22 cellular contexts compared by ENCODE assay signal in the genomic region with DNA sequence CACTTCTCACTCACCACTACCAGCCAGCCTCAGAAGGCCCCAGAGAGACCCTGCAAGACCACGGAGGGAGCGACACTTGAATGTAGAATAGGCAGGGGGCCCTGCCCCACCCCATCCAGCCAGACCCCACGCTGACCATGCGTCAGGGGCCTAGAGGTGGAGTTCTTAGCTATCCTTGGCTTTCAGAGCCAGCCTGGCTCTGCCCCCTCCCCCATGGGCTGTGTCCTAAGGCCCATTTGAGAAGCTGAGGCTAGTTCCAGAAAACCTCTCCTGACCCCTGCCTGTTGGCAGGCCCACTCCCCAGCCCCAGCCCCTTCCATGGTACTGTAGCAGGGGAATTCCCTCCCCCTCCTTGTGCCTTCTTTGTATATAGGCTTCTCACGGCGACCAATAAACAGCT. TPM values are rescaled to one million over a fixed set of nuclear protein-coding genes. Genes with fewer than 3 reads are reported as not detected.
DNase-seq lines count a peak whose midpoint lies in the region; ATAC-seq and TF ChIP-seq lines count a peak whose summit lies in the region.
"Had no signal": no experiment of that assay in that cellular context is flagged by ENCODE, and none has a peak within 500 bp of the region (broad histone marks: within the 10 kb centered on the region; RNA-seq: fewer than 3 reads in every experiment).

No MANE protein-coding gene starts in this region.

- 81 to 88% methylated on average over 6 of the region's 6 CpGs for WGBS in testis, 2 donors

- H3K4me1 ChIP-seq in breast epithelium = no peaks in the 10 kb centered on the region
- H3K4me1 ChIP-seq in Panc1 (ENCODE audit: control insufficient read depth, insufficient read depth, low read length) = peaks cover 29% of the 10 kb centered on the region; the same call in 1 of the 2 replicates
- H3K4me1 ChIP-seq in testis = no peaks in the 10 kb centered on the region

- peaks cover 72% of the 10 kb centered on the region for H3K36me3 Mint-ChIP-seq in MCF 10A (ENCODE audit: insufficient read depth, unreplicated experiment)
- H3K36me3 Mint-ChIP-seq in stimulated activated naive B cell treated with anti-CD40 and anti-IgM and Interleukin-4, amounts not matched to agents 10 μg/mL and 1 μg/mL and 100 μg/mL, for 72 hours = peaks cover 0 to 2% of the 10 kb centered on the region in 2 donors

- TF ChIP-seq POLR2A in breast epithelium (IDR thresholded peaks at IDR 0.05) (no peak), testis (IDR thresholded peaks at IDR 0.05) (no peak)

- in situ Hi-C loops in Panc1 (cut with HindIII; ENCODE audit: low pct_unique_long_range_greater_than_20kb, low sequenced_read_pairs) = no loop called here

- no peak for TF ChIP-seq CTCF in MCF 10A (IDR thresholded peaks at IDR 0.05; ENCODE audit: unreplicated experiment)
- TF ChIP-seq CTCF in breast epithelium (IDR thresholded peaks at IDR 0.05) = no peak
- no peak for TF ChIP-seq CTCF in Panc1 (IDR thresholded peaks at IDR 0.05)
- TF ChIP-seq CTCF in testis (IDR thresholded peaks at IDR 0.05) = no peak

- CTCF ChIA-PET in MCF 10A (lab: Yijun Ruan, JAX) (interaction anchor here (0.6 to 5.6 kb wide), 3 partner anchors 8 to 308 kb away, joined by 4 to 54 read pairs (median 4); no protein-coding TSS in a partner anchor), Panc1 (lab: Charles Lee) (no interaction called here)

- no peaks in the 10 kb centered on the region for H3K27me3 ChIP-seq in breast epithelium
- no peaks in the 10 kb centered on the region for H3K27me3 ChIP-seq in Panc1 (ENCODE audit: control insufficient read depth, insufficient read depth, low read length)
- H3K27me3 ChIP-seq in testis = no peaks in the 10 kb centered on the region
- H3K27me3 ChIP-seq: MG63 had no signal

- no peak overlapping the region for H3K27ac Mint-ChIP-seq in MCF 10A (ENCODE audit: low read depth, unreplicated experiment)
- peak overlapping the region; percentile 33 for H3K27ac Mint-ChIP-seq in stimulated activated naive B cell treated with anti-CD40 and anti-IgM and Interleukin-4, amounts not matched to agents 10 μg/mL and 1 μg/mL and 100 μg/mL, for 72 hours

- DNase-seq in MCF 10A (ENCODE audit: unreplicated experiment) (no peak), breast epithelium (ENCODE audit: low spot score in 2 of 2) (no peak), Panc1 (ENCODE audit: low read depth, low spot score) (no peak), epithelial cell of prostate (ENCODE audit: low read depth, low spot score) (no peak), HuH-7.5 (ENCODE audit: low spot score) (no peak), T-helper 9 cell (no peak), testis (no peak)
- DNase-seq in stimulated activated naive B cell treated with anti-CD40 and anti-IgM and Interleukin-4, amounts not matched to agents 10 μg/mL and 1 μg/mL and 100 μg/mL, for 72 hours = no peak
- DNase-seq: 8988T, DMS153, DND-41, GM23248, H7, KBM-7, MG63, NCI-H1105 treated with DMSO at 0.1 percent for 48 hours, NCI-H146, NCI-H1930, NCI-H2107, NCI-H524, NCI-H774, RPMI8226 had no signal

- no peaks in the 10 kb centered on the region for H3K27me3 Mint-ChIP-seq in MCF 10A (ENCODE audit: insufficient read depth, unreplicated experiment)
- peaks cover 14 to 28% of the 10 kb centered on the region in 2 donors for H3K27me3 Mint-ChIP-seq in stimulated activated naive B cell treated with anti-CD40 and anti-IgM and Interleukin-4, amounts not matched to agents 10 μg/mL and 1 μg/mL and 100 μg/mL, for 72 hours

- H3K4me1 Mint-ChIP-seq in MCF 10A (ENCODE audit: insufficient read depth, unreplicated experiment) = peaks cover 15% of the 10 kb centered on the region
- H3K4me1 Mint-ChIP-seq in stimulated activated naive B cell treated with anti-CD40 and anti-IgM and Interleukin-4, amounts not matched to agents 10 μg/mL and 1 μg/mL and 100 μg/mL, for 72 hours = peaks cover 4 to 6% of the 10 kb centered on the region in 2 donors

- no peak for ATAC-seq in Panc1
- ATAC-seq in stimulated activated naive B cell treated with anti-CD40 and anti-IgM and Interleukin-4, amounts not matched to agents 10 μg/mL and 1 μg/mL and 100 μg/mL, for 72 hours (replicated peaks) = no peak

- POLR2A ChIA-PET in MCF 10A (lab: Yijun Ruan, JAX) (interaction anchor here (1.0 to 6.2 kb wide), 3 partner anchors 16 to 58 kb away, joined by 3 to 77 read pairs (median 7); a partner anchor contains a TSS), Panc1 (lab: Charles Lee) (no interaction called here)

- BruUV-seq in MCF 10A (replicated peaks; lab: Mats Ljungman, UMichigan) (TSS peak; percentile 66), Panc1 (replicated peaks; lab: Mats Ljungman, UMichigan) (TSS peak; percentile 90)

- H3K36me3 ChIP-seq in breast epithelium = no peaks in the 10 kb centered on the region
- H3K36me3 ChIP-seq in Panc1 (ENCODE audit: control insufficient read depth, insufficient read depth, low read length) = peaks cover 3% of the 10 kb centered on the region; the same call in 1 of the 2 replicates
- H3K36me3 ChIP-seq in testis (ENCODE audit: low read depth, missing control alignments) = no peaks in the 10 kb centered on the region

- H3K4me3 ChIP-seq in breast epithelium = no peak overlapping the region
- no peak overlapping the region for H3K4me3 ChIP-seq in Panc1 (ENCODE audit: low read depth in 2 of 2, low read length in 2 of 2)
- H3K4me3 ChIP-seq in testis = no peak overlapping the region
- H3K4me3 ChIP-seq: GM23248, MG63 had no signal

- H3K4me3 Mint-ChIP-seq in MCF 10A (ENCODE audit: unreplicated experiment) = no peak overlapping the region
- H3K4me3 Mint-ChIP-seq in stimulated activated naive B cell treated with anti-CD40 and anti-IgM and Interleukin-4, amounts not matched to agents 10 μg/mL and 1 μg/mL and 100 μg/mL, for 72 hours = no peak overlapping the region

- intact Hi-C loops in MCF 10A (cut with micrococcal nuclease) (no loop called here), breast epithelium (cut with DNase I; ENCODE audit: low total_unique reads) (no loop called here), Panc1 (cut with micrococcal nuclease; ENCODE audit: unreplicated experiment) (no loop called here), testis (cut with DNase I; ENCODE audit: low total_unique reads) (no loop called here)

- H3K9me3 Mint-ChIP-seq in MCF 10A (ENCODE audit: unreplicated experiment) = no peaks in the 10 kb centered on the region
- H3K9me3 Mint-ChIP-seq in stimulated activated naive B cell treated with anti-CD40 and anti-IgM and Interleukin-4, amounts not matched to agents 10 μg/mL and 1 μg/mL and 100 μg/mL, for 72 hours = no peaks in the 10 kb centered on the region

- no peak overlapping the region for H3K27ac ChIP-seq in breast epithelium
- no peak overlapping the region for H3K27ac ChIP-seq in Panc1 (ENCODE audit: low read length)
- peak overlapping the region; percentile 2 for H3K27ac ChIP-seq in epithelial cell of prostate
- no peak overlapping the region for H3K27ac ChIP-seq in testis
- H3K27ac ChIP-seq: GM23248 had no signal

- no peaks in the 10 kb centered on the region for H3K9me3 ChIP-seq in breast epithelium
- H3K9me3 ChIP-seq in Panc1 (ENCODE audit: control insufficient read depth, insufficient read depth, low read depth, low read length) = no peaks in the 10 kb centered on the region
- no peaks in the 10 kb centered on the region for H3K9me3 ChIP-seq in testis
- H3K9me3 ChIP-seq: MG63 had no signal

RNA-seq across cellular contexts. Expression of a gene that starts 5.1 kb away (rescaled TPM):
- 9.9 and 11.2 TPM in 2 replicates for total RNA-seq in MCF 10A (2022)
- 10 to 100 TPM; 28.2 to 53.4 (median 30.5) TPM for total RNA-seq in breast epithelium
- 46.0 TPM for total RNA-seq in Panc1 (2021; ENCODE audit: unreplicated experiment)
- 79.3 TPM for polyA plus RNA-seq in Panc1 (2012; ENCODE audit: insufficient read length)
- 10 to 100 TPM; 50.6 to 62.1 TPM for total RNA-seq in testis
- 56.4 TPM for polyA plus RNA-seq in testis (ENCODE audit: insufficient read depth, low read depth, low replicate concordance)

RNA-seq across cellular contexts. Expression of a gene that starts 34.2 kb away (rescaled TPM):
- total RNA-seq in MCF 10A (2022) (588 and 717 TPM in 2 replicates), breast epithelium (10 to 100 TPM; 10.6 to 67.6 (median 48.5) TPM), Panc1 (2021; ENCODE audit: unreplicated experiment) (439 TPM), testis (10 to 100 TPM; 24.2 to 30.7 TPM)
- 291 TPM for polyA plus RNA-seq in Panc1 (2012; ENCODE audit: insufficient read length)
- polyA plus RNA-seq in testis (ENCODE audit: insufficient read depth, low read depth, low replicate concordance) = 20.0 TPM

RNA-seq across cellular contexts. Expression of a gene that starts 39.9 kb away (rescaled TPM):
- 0.09 TPM in 1 of 2 replicates, not detected in the other for total RNA-seq in MCF 10A (2022)
- under 1 TPM in 2 of 3 donors, not detected in 1; 0.16 to 0.98 TPM for total RNA-seq in breast epithelium
- 6.9 TPM for total RNA-seq in Panc1 (2021; ENCODE audit: unreplicated experiment)
- polyA plus RNA-seq in Panc1 (2012; ENCODE audit: insufficient read length) = 8.6 TPM
- 1 to 10 TPM; 3.2 to 3.3 TPM for total RNA-seq in testis
- polyA plus RNA-seq in testis (ENCODE audit: insufficient read depth, low read depth, low replicate concordance) = 5.2 TPM
